ENCODE assay signal across 1 cellular context in genomic region chr9:70485273-70485858, GRCh38.
TF ChIP-seq lines count a peak whose summit lies in the region.

No MANE protein-coding gene starts in this region.

TF ChIP-seq in K562, 482 proteins besides CTCF, POLR2A, EP300 and RAD21 (continued from another document and continues in another):
- no peak for TF ChIP-seq CUX1 (CRISPR knock-in tag; IDR thresholded peaks at IDR 0.05)
- TF ChIP-seq ZNF282 (CRISPR knock-in tag; IDR thresholded peaks at IDR 0.05) = no peak
- no peak for TF ChIP-seq ZBTB12 (CRISPR knock-in tag; IDR thresholded peaks at IDR 0.05)
- TF ChIP-seq AFF1 (IDR thresholded peaks at IDR 0.05; ENCODE audit: low read depth in 1 of 2, partially characterized antibody in 2 of 2) = peak in 1 of 2 experiments; percentile 38
- TF ChIP-seq MAFF (IDR thresholded peaks at IDR 0.05; ENCODE audit: low read length) = peak; percentile 84
- no peak for TF ChIP-seq ASH1L (IDR thresholded peaks at IDR 0.05; ENCODE audit: borderline replicate concordance, low read depth, partially characterized antibody)
- TF ChIP-seq TAL1 (IDR thresholded peaks at IDR 0.05) = peak; percentile 92
- TF ChIP-seq MAFG (tag; conservative IDR thresholded peaks at IDR 0.05) = peak; percentile 94
- TF ChIP-seq NCOR1 (IDR thresholded peaks at IDR 0.05) = peak; percentile 97
- no peak for TF ChIP-seq SAFB (IDR thresholded peaks at IDR 0.05; ENCODE audit: borderline replicate concordance, low read depth, low read length)
- TF ChIP-seq ETV6 (IDR thresholded peaks at IDR 0.05; ENCODE audit: borderline replicate concordance in 1 of 2, low read depth in 2 of 2, low read length in 1 of 2) = no peak
- no peak for TF ChIP-seq ETV6 (CRISPR knock-in tag; IDR thresholded peaks at IDR 0.05; ENCODE audit: borderline replicate concordance)
- no peak for TF ChIP-seq ATF6 (CRISPR knock-in tag; IDR thresholded peaks at IDR 0.05)
- peak; percentile 79 to 82 for TF ChIP-seq NCOA2 (IDR thresholded peaks at IDR 0.05; ENCODE audit: partially characterized antibody in 2 of 2)
- TF ChIP-seq RB1 (IDR thresholded peaks at IDR 0.05; ENCODE audit: low read depth) = no peak
- TF ChIP-seq ZNF561 (CRISPR knock-in tag; conservative IDR thresholded peaks at IDR 0.05) = no peak
- peak; percentile 65; the same call in 1 of the 2 replicates for TF ChIP-seq DMBX1 (CRISPR knock-in tag; IDR thresholded peaks at IDR 0.05; ENCODE audit: borderline replicate concordance)
- no peak for TF ChIP-seq HMG20A (CRISPR knock-in tag; conservative IDR thresholded peaks at IDR 0.05)
- TF ChIP-seq MAX (CRISPR knock-in tag; IDR thresholded peaks at IDR 0.05) = peak; percentile 36; the same call in 1 of the 2 replicates
- no peak for TF ChIP-seq RBM34 (IDR thresholded peaks at IDR 0.05; ENCODE audit: borderline replicate concordance, insufficient read depth, low read length)
- no peak for TF ChIP-seq PURB (CRISPR knock-in tag; IDR thresholded peaks at IDR 0.05; ENCODE audit: low read depth)
- TF ChIP-seq FOXA3 (CRISPR knock-in tag; conservative IDR thresholded peaks at IDR 0.05 in 1 of 2, IDR thresholded peaks at IDR 0.05 in 1 of 2) = no peak
- TF ChIP-seq ETV5 (CRISPR knock-in tag; IDR thresholded peaks at IDR 0.05; ENCODE audit: low read depth) = peak; percentile 88
- no peak for TF ChIP-seq STAT6 (CRISPR knock-in tag; IDR thresholded peaks at IDR 0.05)
- peak; percentile 94 for TF ChIP-seq NEUROD1 (IDR thresholded peaks at IDR 0.05; ENCODE audit: borderline replicate concordance, low read depth, low read length, partially characterized antibody)
- no peak for TF ChIP-seq RBM14 (IDR thresholded peaks at IDR 0.05; ENCODE audit: borderline replicate concordance, insufficient read depth, low read depth, low read length)
- no peak for TF ChIP-seq ZNF444 (CRISPR knock-in tag; IDR thresholded peaks at IDR 0.05)
- TF ChIP-seq MYC (IDR thresholded peaks at IDR 0.05; ENCODE audit: low read depth, low read length) = peak; percentile 75
- no peak for TF ChIP-seq MYC (CRISPR knock-in tag; IDR thresholded peaks at IDR 0.05; ENCODE audit: borderline replicate concordance, low read depth)
- no peak for TF ChIP-seq PPARD (CRISPR knock-in tag; IDR thresholded peaks at IDR 0.05)
- TF ChIP-seq ZFX (CRISPR knock-in tag; IDR thresholded peaks at IDR 0.05) = no peak
- no peak for TF ChIP-seq HIVEP1 (CRISPR knock-in tag; IDR thresholded peaks at IDR 0.05)
- TF ChIP-seq MXI1 (IDR thresholded peaks at IDR 0.05; ENCODE audit: low read depth, low read length) = no peak
- TF ChIP-seq ZNF274 (IDR thresholded peaks at IDR 0.05; ENCODE audit: borderline replicate concordance, low read depth, low read length) = no peak
- peak; percentile 88 for TF ChIP-seq POLR2AphosphoS5 (IDR thresholded peaks at IDR 0.05; ENCODE audit: control insufficient read depth, insufficient read depth, low read depth, low read length)
- no peak for TF ChIP-seq FOXP4 (CRISPR knock-in tag; IDR thresholded peaks at IDR 0.05; ENCODE audit: borderline replicate concordance)
- TF ChIP-seq ZNF134 (CRISPR knock-in tag; conservative IDR thresholded peaks at IDR 0.05) = no peak
- no peak for TF ChIP-seq SIN3B (IDR thresholded peaks at IDR 0.05; ENCODE audit: low read depth)
- no peak for TF ChIP-seq PRPF4 (IDR thresholded peaks at IDR 0.05; ENCODE audit: insufficient read depth, low read depth, low read length, poor library complexity, severe bottlenecking)
- TF ChIP-seq CHAMP1 (IDR thresholded peaks at IDR 0.05) = no peak
- no peak for TF ChIP-seq NFYB (IDR thresholded peaks at IDR 0.05; ENCODE audit: extremely low read depth, insufficient read length)
- no peak for TF ChIP-seq ZNF586 (CRISPR knock-in tag; conservative IDR thresholded peaks at IDR 0.05)
- TF ChIP-seq HMG20B (CRISPR knock-in tag; IDR thresholded peaks at IDR 0.05) = no peak
